In the genomic region with DNA sequence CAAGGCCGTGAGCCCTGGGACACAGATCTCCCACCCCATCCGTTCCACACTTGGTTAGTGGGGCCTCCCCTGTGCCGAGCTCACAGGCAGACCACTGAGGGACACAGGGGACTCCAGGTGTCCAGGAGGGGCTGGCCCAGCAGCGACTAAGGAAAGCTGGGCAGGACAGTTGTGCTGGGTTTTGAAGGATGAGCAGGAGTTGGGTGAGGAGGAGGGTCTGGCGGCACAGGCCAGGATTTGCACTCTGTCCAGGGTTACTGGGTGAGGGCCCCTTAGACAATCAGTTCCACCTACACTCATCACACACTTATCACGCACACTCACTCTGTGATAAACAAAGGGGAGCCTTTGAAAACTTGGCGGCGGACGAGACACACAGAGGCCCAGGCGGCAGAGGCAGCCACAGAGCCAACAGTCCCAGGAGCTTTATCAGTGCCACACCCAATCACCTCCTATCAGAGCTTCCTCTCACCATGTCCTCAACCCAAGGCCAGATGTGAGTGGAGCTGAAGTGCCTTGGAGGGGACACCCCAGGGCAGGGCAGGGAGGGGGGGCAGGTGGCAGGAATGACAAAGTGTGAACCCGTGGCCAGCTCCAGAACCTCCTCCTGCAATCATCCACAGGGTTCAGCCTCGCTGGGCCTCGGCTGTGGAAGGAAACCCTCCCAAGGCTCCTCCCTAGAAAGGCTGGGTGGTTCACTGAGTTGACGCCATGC, we compare ENCODE assay signal across 9 cellular contexts. TPM values are rescaled to one million over a fixed set of nuclear protein-coding genes. Genes with fewer than 3 reads are reported as not detected.
DNase-seq lines count a peak whose midpoint lies in the region; ATAC-seq, FAIRE-seq and TF ChIP-seq lines count a peak whose summit lies in the region.
"Had no signal": no experiment of that assay in that cellular context is flagged by ENCODE, and none has a peak within 500 bp of the region (broad histone marks: within the 10 kb centered on the region; RNA-seq: fewer than 3 reads in every experiment).

No MANE protein-coding gene starts in this region.

- no peak for TF ChIP-seq EP300 in GM12878 (IDR thresholded peaks at IDR 0.05; ENCODE audit: borderline replicate concordance in 1 of 2, control insufficient read depth in 1 of 2, low read depth in 2 of 2, low read length in 2 of 2)

- no peaks in the 10 kb centered on the region for H3K9me3 ChIP-seq in GM12878 (replicated peaks; ENCODE audit: control insufficient read depth, insufficient read depth, low read length)

- SMC1A ChIA-PET in GM12878 (lab: Charles Lee; ENCODE audit: uncharacterized antibody, unreplicated experiment), result interaction anchor here (1.3 to 1.5 kb wide), 2 partner anchors 9 to 13 kb away, joined by 5 to 7 read pairs; no protein-coding TSS in a partner anchor

- intact Hi-C loops in GM12878 (cut with micrococcal nuclease; ENCODE audit: unreplicated experiment), result loop anchor here (10.0 kb wide), 1 partner anchor 214 kb away; a partner anchor contains a TSS

- no peak for FAIRE-seq in GM12878 (lab: Jason Lieb, UNC)
- FAIRE-seq: endothelial cell of umbilical vein had no signal

- no peaks in the 10 kb centered on the region for H4K20me1 ChIP-seq in GM12878 (ENCODE audit: control insufficient read depth, insufficient read depth)

- H2AFZ ChIP-seq in GM12878 (ENCODE audit: control insufficient read depth, low read depth, low read length), result peak overlapping the region; percentile 61; the same call in 1 of the 2 replicates

- H3K4me2 ChIP-seq in GM12878 (ENCODE audit: control insufficient read depth, insufficient read depth), result peak overlapping the region; percentile 95

- no peaks in the 10 kb centered on the region for H3K27me3 ChIP-seq in GM12878 (replicated peaks in 1 of 2; ENCODE audit: control insufficient read depth in 2 of 2, insufficient read depth in 2 of 2, low read length in 1 of 2)

- CTCF ChIA-PET in GM12878 (lab: Yijun Ruan, JAX), result interaction anchor here (1.3 to 3.1 kb wide), 4 partner anchors 9 to 399 kb away, joined by 4 to 20 read pairs (median 4); no protein-coding TSS in a partner anchor

- H3K27ac ChIP-seq in GM12878 (ENCODE audit: control insufficient read depth, insufficient read depth), result peak overlapping the region; percentile 75; the same call in 1 of the 2 replicates

- peak overlapping the region; percentile 60; the same call in 1 of the 2 replicates for H3K4me3 ChIP-seq in GM12878

- 75% methylated on average over 14 of the region's 14 CpGs for WGBS in GM12878 (ENCODE audit: insufficient coverage, insufficient replicate concordance, low lambda C conversion rate, missing lambda C conversion rate)

- no peak for TF ChIP-seq RAD21 in GM12878 (IDR thresholded peaks at IDR 0.05; ENCODE audit: insufficient read depth, low read depth, low read length)

- BruUV-seq in GM12878 (replicated peaks; lab: Mats Ljungman, UMichigan), result TSS peak; percentile 57

- no peaks in the 10 kb centered on the region for H3K79me2 ChIP-seq in GM12878 (ENCODE audit: control insufficient read depth, insufficient read depth, low read length)

- peak; percentile 28 for DNase-seq in MV-4-11 (lab: John Stamatoyannopoulos, UW)
- no peak for DNase-seq in GM12878 (ENCODE audit: low read depth, low spot score)
- DNase-seq in stimulated activated CD4-positive, alpha-beta T cell treated with anti-CD3 and anti-CD28 coated beads, Interleukin-12 subunit alpha, Interleukin-12 subunit beta, amount 100 ng/mL, for 24 hours (ENCODE audit: low read depth in 2 of 2), result peak; percentile 31 to 49
- no peak for DNase-seq in HCEC 1CT
- DNase-seq in NCI-H69 (lab: John Stamatoyannopoulos, UW), result no peak
- DNase-seq in NCI-H2029 treated with DMSO at 0.1 percent for 48 hours (lab: John Stamatoyannopoulos, UW), result no peak

- TF ChIP-seq CTCF in GM12878 (IDR thresholded peaks at IDR 0.05 in 2 of 3, conservative IDR thresholded peaks at IDR 0.05 in 1 of 3; ENCODE audit: control insufficient read depth in 2 of 3, extremely low read depth in 1 of 3, insufficient read depth in 1 of 3, low read depth in 3 of 3, low read length in 3 of 3), result no peak

- no peaks in the 10 kb centered on the region for H3K36me3 ChIP-seq in GM12878 (ENCODE audit: control insufficient read depth in 2 of 2, insufficient read depth in 2 of 2, low read length in 1 of 2)

- peak overlapping the region; percentile 85 for H3K9ac ChIP-seq in GM12878 (ENCODE audit: control insufficient read depth, insufficient read depth, low read length)

- TF ChIP-seq POLR2A in GM12878 (IDR thresholded peaks at IDR 0.05; ENCODE audit: low read depth, low read length), result no peak

- POLR2A ChIA-PET in GM12878 (lab: Charles Lee), result interaction anchor here (0.5 to 0.8 kb wide), 3 partner anchors 9 to 307 kb away, joined by 3 to 4 read pairs (median 3); no protein-coding TSS in a partner anchor

- RAD21 ChIA-PET in GM12878 (lab: Charles Lee; ENCODE audit: unreplicated experiment), result interaction anchor here (0.7 to 2.6 kb wide), 7 partner anchors 9 to 665 kb away, joined by 3 to 22 read pairs (median 4); no protein-coding TSS in a partner anchor

- ATAC-seq in GM19397 (IDR thresholded peaks at IDR 0.05; ENCODE audit: unreplicated experiment), result peak; percentile 17
- peak; percentile 40 for ATAC-seq in GM12878
- no peak for ATAC-seq in GM21367 (IDR thresholded peaks at IDR 0.05; ENCODE audit: unreplicated experiment)

- H3K4me1 ChIP-seq in GM12878 (ENCODE audit: control insufficient read depth, insufficient read depth, low read length), result peaks cover 30% of the 10 kb centered on the region

- in situ Hi-C loops in GM12878 (cut with MboI), result no loop called here

TF ChIP-seq in GM12878, 131 proteins besides CTCF, POLR2A, EP300 and RAD21:
- 0 out of 2 replicates have a peak, but pooled peaks have one; percentile 30 for TF ChIP-seq SIN3A (IDR thresholded peaks at IDR 0.05; ENCODE audit: low read depth, low read length)
- no peak for TF ChIP-seq TAF1 (IDR thresholded peaks at IDR 0.05; ENCODE audit: borderline replicate concordance, low read depth, low read length)
- 0 out of 4 replicates have a peak, but pooled peaks have one; percentile 20 to 27 for TF ChIP-seq IKZF2 (IDR thresholded peaks at IDR 0.05)
- TF ChIP-seq ATF7 (IDR thresholded peaks at IDR 0.05; ENCODE audit: low read depth), result no peak

RNA-seq across cellular contexts. Expression of a gene that starts 26.6 kb away (rescaled TPM):
- 12.6 and 12.8 TPM in 2 replicates for total RNA-seq in GM12878 (2013; cell fraction: nucleolus; rRNA removed)
- 16.1 and 21.3 TPM in 2 replicates for total RNA-seq in GM12878 (2014; rRNA removed)
- 6.3 and 9.6 TPM in 2 replicates for total RNA-seq in GM12878 (2014; rRNA removed; fragmentation: Illumina TruSeq; extraction: Trizol)
- total RNA-seq in GM12878 (2021), result 21.0 TPM in 2 replicates
- 11.7 TPM for polyA plus RNA-seq in GM12878 (2011; ENCODE audit: low read depth)
- polyA plus RNA-seq in GM12878 (2011; rRNA removed), result 1.3 and 2.2 TPM in 2 replicates
- 2.6 and 3.7 TPM in 2 replicates for polyA plus RNA-seq in GM12878 (2011; cell fraction: cytosol; rRNA removed)
- 7.8 and 7.9 TPM in 2 replicates for polyA plus RNA-seq in GM12878 (2011; cell fraction: nucleus; rRNA removed)
- polyA plus RNA-seq in GM12878 (2012), result 36.1 and 36.8 TPM in 2 replicates
- polyA plus RNA-seq in GM12878 (2014; fragmentation: Illumina TruSeq; extraction: Trizol), result 2.7 and 6.7 TPM in 2 replicates
- polyA plus RNA-seq in GM12878 (2014; fragmentation: Nextera tagmentation; extraction: Ambion mirVana), result under 1 TPM; 0.32 to 0.91 TPM
- 12.7 and 20.5 TPM in 2 replicates for polyA plus RNA-seq in GM12878 (2014; rRNA removed)
- polyA plus RNA-seq in GM12878 (2016; fragmentation: Nextera tagmentation; extraction: Ambion mirVana), result 10 to 100 TPM; 15.8 to 16.8 TPM
- polyA minus RNA-seq in GM12878 (2011; rRNA and poly(A)+ RNA removed), result 1.8 and 3.0 TPM in 2 replicates
- 0.80 and 2.8 TPM in 2 replicates for polyA minus RNA-seq in GM12878 (2011; cell fraction: cytosol; rRNA and poly(A)+ RNA removed)
- polyA minus RNA-seq in GM12878 (2011; cell fraction: nucleus; rRNA and poly(A)+ RNA removed), result 1.8 and 3.1 TPM in 2 replicates

Comparison
In these comparisons a context has a peak if more than half of its experiments do, and no peak if none do; other contexts are left out.
1. DNase-seq: peak in MV-4-11 (single experiment) and stimulated activated CD4-positive, alpha-beta T cell treated with anti-CD3 and anti-CD28 coated beads, Interleukin-12 subunit alpha, Interleukin-12 subunit beta, amount 100 ng/mL, for 24 hours (2 of 2); none in GM12878 (single experiment), HCEC 1CT (single experiment), NCI-H69 (single experiment) and NCI-H2029 treated with DMSO at 0.1 percent for 48 hours (single experiment).